In genomic region chr12:92649511-92650227, GRCh38 we compare ENCODE assay signal across 8 cellular contexts. TPM values are rescaled to one million over a fixed set of nuclear protein-coding genes. Genes with fewer than 3 reads are reported as not detected.
DNase-seq lines count a peak whose midpoint lies in the region; ATAC-seq and TF ChIP-seq lines count a peak whose summit lies in the region.

No MANE protein-coding gene starts in this region.

- H3K9me3 ChIP-seq in SK-N-SH (no peaks in the 10 kb centered on the region), heart right ventricle (peaks cover 0 to 4% (median 0%) of the 10 kb centered on the region in 11 donors)

- 59% methylated on average over 11 of the region's 11 CpGs for WGBS in SK-N-SH (ENCODE audit: low lambda C conversion rate)
- 40 to 47% methylated on average over 11 of the region's 11 CpGs for WGBS in heart right ventricle, 2 donors

- no peaks in the 10 kb centered on the region for H3K9me2 ChIP-seq in SK-N-SH

- H2AFZ ChIP-seq in SK-N-SH (ENCODE audit: low read depth) = no peak overlapping the region

- TF ChIP-seq CTCF in GM06990 (IDR thresholded peaks at IDR 0.05; ENCODE audit: insufficient read depth, low read length, poor library complexity, severe bottlenecking) (peak; percentile 73), NB4 (IDR thresholded peaks at IDR 0.05; ENCODE audit: low read depth, low read length) (peak; percentile 73), SK-N-SH (IDR thresholded peaks at IDR 0.05) (peak; percentile 80), heart right ventricle (IDR thresholded peaks at IDR 0.05) (peak in 8 of 9 donors; percentile 59 to 79 (median 72))

- no peak for TF ChIP-seq EP300 in SK-N-SH (IDR thresholded peaks at IDR 0.05; ENCODE audit: borderline replicate concordance in 1 of 2, low read depth in 1 of 2, low read length in 1 of 2)

- H3K4me3 ChIP-seq in GM06990 (replicated peaks; ENCODE audit: low read depth, low read length) (no peak overlapping the region), NB4 (ENCODE audit: low read depth, low read length) (no peak overlapping the region), SK-N-SH (ENCODE audit: low read depth in 2 of 2, low read length in 1 of 2) (no peak overlapping the region; a peak in 1 of 4 replicates), heart right ventricle (no peak overlapping the region)

- intact Hi-C loops in heart right ventricle (cut with DNase I) = loop anchor here in 7 of 10 donors (1.0 to 10.0 kb wide), 9 partner anchors 845 to 1289 kb away; no protein-coding TSS in a partner anchor

- CTCF ChIA-PET in HEK293T (lab: Yijun Ruan, JAX) = interaction anchor here (1.2 to 3.4 kb wide), 3 partner anchors 9 to 1268 kb away, joined by 3 to 12 read pairs (median 4); no protein-coding TSS in a partner anchor
- CTCF ChIA-PET in SK-N-SH (lab: Yijun Ruan, JAX) = interaction anchor here (0.7 to 3.1 kb wide), 16 partner anchors 9 to 1293 kb away, joined by 3 to 18 read pairs (median 6); no protein-coding TSS in a partner anchor

- H3K36me3 Mint-ChIP-seq in activated naive CD8-positive, alpha-beta T cell treated with anti-CD3 and anti-CD28 coated beads, Interleukin-2, amount 50 U/mL, for 24 hours (ENCODE audit: low read depth) = no peaks in the 10 kb centered on the region

- no peaks in the 10 kb centered on the region for H3K27me3 Mint-ChIP-seq in activated naive CD8-positive, alpha-beta T cell treated with anti-CD3 and anti-CD28 coated beads, Interleukin-2, amount 50 U/mL, for 24 hours

- POLR2A ChIA-PET in HEK293T (lab: Yijun Ruan, JAX) (interaction anchor here (1.1 kb wide), 1 partner anchor 504 kb away, joined by 5 read pairs; the partner anchor contains the start of gene BTG1), SK-N-SH (lab: Yijun Ruan, JAX) (no interaction called here)

- H3K4me3 Mint-ChIP-seq in activated naive CD8-positive, alpha-beta T cell treated with anti-CD3 and anti-CD28 coated beads, Interleukin-2, amount 50 U/mL, for 24 hours = no peak overlapping the region

- no peaks in the 10 kb centered on the region for H3K36me3 ChIP-seq in GM06990 (ENCODE audit: control insufficient read depth, insufficient read depth, low read length)
- no peaks in the 10 kb centered on the region for H3K36me3 ChIP-seq in SK-N-SH (replicated peaks in 1 of 2; ENCODE audit: control insufficient read depth in 1 of 2, insufficient read depth in 2 of 2, low read length in 1 of 2)
- H3K36me3 ChIP-seq in heart right ventricle = no peaks in the 10 kb centered on the region

- peak; percentile 81 for ATAC-seq in activated naive CD8-positive, alpha-beta T cell treated with anti-CD3 and anti-CD28 coated beads, Interleukin-2, amount 50 U/mL, for 24 hours
- peak; percentile 80 to 95 (median 88) for ATAC-seq in heart right ventricle
- ATAC-seq in GM19397 (IDR thresholded peaks at IDR 0.05; ENCODE audit: unreplicated experiment) = no peak

- no peak overlapping the region for H3K27ac Mint-ChIP-seq in activated naive CD8-positive, alpha-beta T cell treated with anti-CD3 and anti-CD28 coated beads, Interleukin-2, amount 50 U/mL, for 24 hours

- H3K9ac ChIP-seq in SK-N-SH = no peak overlapping the region

- no peaks in the 10 kb centered on the region for H3K9me3 Mint-ChIP-seq in activated naive CD8-positive, alpha-beta T cell treated with anti-CD3 and anti-CD28 coated beads, Interleukin-2, amount 50 U/mL, for 24 hours

- peaks cover 8% of the 10 kb centered on the region for H3K4me1 Mint-ChIP-seq in activated naive CD8-positive, alpha-beta T cell treated with anti-CD3 and anti-CD28 coated beads, Interleukin-2, amount 50 U/mL, for 24 hours

- no peak overlapping the region for H3K27ac ChIP-seq in SK-N-SH (ENCODE audit: low read depth in 2 of 2, low read length in 1 of 2)
- no peak overlapping the region for H3K27ac ChIP-seq in heart right ventricle

- DNase-seq in GM06990 (ENCODE audit: extremely low read depth, insufficient read length) = peak; percentile 39
- peak; percentile 71 for DNase-seq in HEK293T (ENCODE audit: extremely low spot score)
- DNase-seq in NB4 (ENCODE audit: low read depth) = peak; percentile 88
- DNase-seq in SK-N-SH = peak; percentile 65
- peak; percentile 44 for DNase-seq in activated naive CD8-positive, alpha-beta T cell treated with anti-CD3 and anti-CD28 coated beads, Interleukin-2, amount 50 U/mL, for 24 hours
- DNase-seq in heart right ventricle = peak in 1 of 2 donors; percentile 74
- DNase-seq in retina = peak; percentile 60

- no peak overlapping the region for H3K4me2 ChIP-seq in SK-N-SH

- H3K4me1 ChIP-seq in SK-N-SH (ENCODE audit: control insufficient read depth in 1 of 2, insufficient read depth in 2 of 2, low read depth in 1 of 2, low read length in 1 of 2) (no peaks in the 10 kb centered on the region; a peak in 1 of 4 replicates), heart right ventricle (peaks cover 0 to 13% (median 0%) of the 10 kb centered on the region in 9 donors)

- no peaks in the 10 kb centered on the region for H4K20me1 ChIP-seq in SK-N-SH (ENCODE audit: insufficient read depth)

- no peaks in the 10 kb centered on the region for H3F3A ChIP-seq in SK-N-SH (replicated peaks; ENCODE audit: insufficient read depth)

- TF ChIP-seq RAD21 in SK-N-SH (IDR thresholded peaks at IDR 0.05; ENCODE audit: low read length) = peak; percentile 94

- no peak for TF ChIP-seq POLR2A in NB4 (IDR thresholded peaks at IDR 0.05; ENCODE audit: extremely low read depth, insufficient read length)

- no peaks in the 10 kb centered on the region for H3K27me3 ChIP-seq in GM06990 (replicated peaks; ENCODE audit: control insufficient read depth, insufficient read depth, low read length)
- no peaks in the 10 kb centered on the region for H3K27me3 ChIP-seq in SK-N-SH (ENCODE audit: insufficient read depth)
- H3K27me3 ChIP-seq in heart right ventricle = no peaks in the 10 kb centered on the region

- H3K79me2 ChIP-seq in SK-N-SH (ENCODE audit: insufficient read depth) = no peaks in the 10 kb centered on the region

TF ChIP-seq in HEK293T, 16 proteins besides CTCF, POLR2A, EP300 and RAD21:
- TF ChIP-seq PKNOX1 (IDR thresholded peaks at IDR 0.05) (no peak), L3MBTL2 (conservative IDR thresholded peaks at IDR 0.05) (no peak), FOXK2 (IDR thresholded peaks at IDR 0.05) (no peak), BHLHE40 (IDR thresholded peaks at IDR 0.05; ENCODE audit: borderline replicate concordance) (no peak), ZNF384 (IDR thresholded peaks at IDR 0.05) (no peak), SUZ12 (IDR thresholded peaks at IDR 0.05) (no peak), FOXM1 (IDR thresholded peaks at IDR 0.05; ENCODE audit: borderline replicate concordance) (no peak), LEF1 (IDR thresholded peaks at IDR 0.05; ENCODE audit: borderline replicate concordance) (no peak), SP1 (IDR thresholded peaks at IDR 0.05) (no peak), ELF4 (IDR thresholded peaks at IDR 0.05) (no peak), NFRKB (IDR thresholded peaks at IDR 0.05) (no peak), ARNT (IDR thresholded peaks at IDR 0.05) (no peak), TARDBP (IDR thresholded peaks at IDR 0.05) (no peak), FOXA1 (IDR thresholded peaks at IDR 0.05) (no peak), CTBP1 (IDR thresholded peaks at IDR 0.05; ENCODE audit: borderline replicate concordance) (no peak), HDGF (IDR thresholded peaks at IDR 0.05; ENCODE audit: borderline replicate concordance) (no peak)

TF ChIP-seq in SK-N-SH, 30 proteins besides CTCF, POLR2A, EP300 and RAD21:
- no peak for TF ChIP-seq USF2 (IDR thresholded peaks at IDR 0.05; ENCODE audit: borderline replicate concordance, low read depth, low read length)
- TF ChIP-seq POLR2AphosphoS5 (IDR thresholded peaks at IDR 0.05; ENCODE audit: low read depth, low read length) = no peak
- TF ChIP-seq RCOR1 (IDR thresholded peaks at IDR 0.05; ENCODE audit: low read length) = 0 out of 2 replicates have a peak, but pooled peaks have one; percentile 25
- TF ChIP-seq SMC3 (IDR thresholded peaks at IDR 0.05; ENCODE audit: low read depth, low read length) = peak; percentile 78
- TF ChIP-seq RXRA (IDR thresholded peaks at IDR 0.05; ENCODE audit: borderline replicate concordance, low read depth) = no peak

RNA-seq across cellular contexts. Expression of gene PLEKHG7, which starts 53.1 kb away (rescaled TPM):
- not detected in 2 replicates for polyA plus RNA-seq in SK-N-SH (2012; rRNA removed)
- not detected in 2 replicates for polyA plus RNA-seq in SK-N-SH (2012; cell fraction: cytosol; rRNA removed)
- not detected in 2 replicates for polyA plus RNA-seq in SK-N-SH (2012; cell fraction: nucleus; rRNA removed)
- total RNA-seq in heart right ventricle = not detected
- under 1 TPM in 1 of 2 donors, not detected in 1; 0.04 TPM for polyA plus RNA-seq in heart right ventricle
